ENCODE assay signal across 18 cellular contexts in the genomic region with DNA sequence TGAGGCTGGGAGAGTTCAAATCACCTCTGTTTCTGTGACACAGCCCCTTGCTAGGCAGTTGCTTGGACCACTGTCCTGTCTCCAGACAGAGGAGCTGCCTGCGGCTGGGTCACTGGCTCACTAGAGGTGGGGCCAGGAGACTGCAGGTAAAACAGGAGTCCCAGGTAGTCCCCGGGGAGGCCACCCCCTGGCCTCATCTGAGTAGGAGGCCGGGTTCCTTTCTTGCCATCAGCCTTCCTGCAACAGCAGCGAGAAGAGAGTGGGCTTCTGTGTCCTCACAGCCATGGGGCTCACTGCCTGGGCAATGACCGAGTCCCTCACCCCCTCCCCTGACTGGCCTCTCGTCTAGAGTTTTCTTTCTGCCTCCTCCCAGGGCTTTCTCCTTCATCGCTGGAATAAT.
DNase-seq lines count a peak whose midpoint lies in the region; ATAC-seq and TF ChIP-seq lines count a peak whose summit lies in the region.
"Had no signal": no experiment of that assay in that cellular context is flagged by ENCODE, and none has a peak within 500 bp of the region (broad histone marks: within the 10 kb centered on the region; RNA-seq: fewer than 3 reads in every experiment).

No MANE protein-coding gene starts in this region.

- H3K36me3 ChIP-seq in endodermal cell (ENCODE audit: control insufficient read depth, insufficient read depth, low read length): no peaks in the 10 kb centered on the region
- H3K36me3 ChIP-seq: BE2C had no signal

- H3K9me3 ChIP-seq in endodermal cell (ENCODE audit: control insufficient read depth, low read length): peaks cover 14% of the 10 kb centered on the region
- H3K9me3 ChIP-seq: BE2C, HAP-1 had no signal

- DNase-seq in cardiac septum (ENCODE audit: low spot score): peak; percentile 20
- no peak for DNase-seq in Right ventricle myocardium inferior (ENCODE audit: missing footprints)
- no peak for DNase-seq in endodermal cell
- no peak for DNase-seq in osteocyte (ENCODE audit: extremely low spot score, unreplicated experiment)
- DNase-seq in OCI-M1 (lab: John Stamatoyannopoulos, UW): no peak
- DNase-seq in effector memory CD8-positive, alpha-beta T cell: no peak
- no peak for DNase-seq in activated CD8-positive, alpha-beta T cell treated with anti-CD3 and anti-CD28 coated beads for 36 hours
- DNase-seq: ACHN; BE2C; C1 segment of cervical spinal cord; CD4-positive, CD25-positive, alpha-beta regulatory T cell; CD8-positive, alpha-beta memory T cell; DMS 273 treated with DMSO at 0.1 percent for 48 hours; DMS53; DND-41; EL had no signal

- POLR2A ChIA-PET in activated CD8-positive, alpha-beta T cell treated with anti-CD3 and anti-CD28 coated beads for 36 hours (lab: Charles Lee): no interaction called here

- H3K4me3 ChIP-seq in endodermal cell (ENCODE audit: low read length): no peak overlapping the region
- H3K4me3 ChIP-seq: GM12878, HAP-1 had no signal

- no peaks in the 10 kb centered on the region for H3K27me3 ChIP-seq in endodermal cell (ENCODE audit: control insufficient read depth, insufficient read depth, low read length, poor library complexity, severe bottlenecking)
- H3K27me3 ChIP-seq: BE2C had no signal

- ATAC-seq in Right ventricle myocardium inferior: no peak
- ATAC-seq in effector memory CD8-positive, alpha-beta T cell (replicated peaks): no peak
- ATAC-seq in activated CD8-positive, alpha-beta T cell treated with anti-CD3 and anti-CD28 coated beads for 36 hours: no peak
- ATAC-seq: GM12878 had no signal

- H3K4me3 Mint-ChIP-seq in endodermal cell (no peak overlapping the region), osteocyte (ENCODE audit: unreplicated experiment) (no peak overlapping the region)
- H3K4me3 Mint-ChIP-seq in effector memory CD8-positive, alpha-beta T cell: no peak overlapping the region
- no peak overlapping the region for H3K4me3 Mint-ChIP-seq in activated CD8-positive, alpha-beta T cell treated with anti-CD3 and anti-CD28 coated beads for 36 hours
- H3K4me3 Mint-ChIP-seq: CD4-positive, CD25-positive, alpha-beta regulatory T cell; CD8-positive, alpha-beta memory T cell had no signal

- H3K4me1 Mint-ChIP-seq in endodermal cell (peaks cover 12% of the 10 kb centered on the region), osteocyte (ENCODE audit: unreplicated experiment) (peaks cover 44% of the 10 kb centered on the region)
- no peaks in the 10 kb centered on the region for H3K4me1 Mint-ChIP-seq in effector memory CD8-positive, alpha-beta T cell (ENCODE audit: low read depth in 2 of 2)
- no peaks in the 10 kb centered on the region for H3K4me1 Mint-ChIP-seq in activated CD8-positive, alpha-beta T cell treated with anti-CD3 and anti-CD28 coated beads for 36 hours (ENCODE audit: low read depth)
- H3K4me1 Mint-ChIP-seq: CD4-positive, CD25-positive, alpha-beta regulatory T cell; CD8-positive, alpha-beta memory T cell had no signal

- WGBS in endodermal cell (ENCODE audit: insufficient coverage in 1 of 2, insufficient read length in 1 of 2), 2 experiments: 87 to 93% methylated on average over 4 to 7 of the region's 7 CpGs

- H3K27ac Mint-ChIP-seq in endodermal cell: peak overlapping the region; percentile 33
- H3K27ac Mint-ChIP-seq in osteocyte (ENCODE audit: unreplicated experiment): peak overlapping the region; percentile 54
- no peak overlapping the region for H3K27ac Mint-ChIP-seq in effector memory CD8-positive, alpha-beta T cell
- no peak overlapping the region for H3K27ac Mint-ChIP-seq in activated CD8-positive, alpha-beta T cell treated with anti-CD3 and anti-CD28 coated beads for 36 hours

- H3K9me3 Mint-ChIP-seq in endodermal cell: peaks cover 16% of the 10 kb centered on the region
- H3K9me3 Mint-ChIP-seq in osteocyte (ENCODE audit: unreplicated experiment): peaks cover 5% of the 10 kb centered on the region
- peaks cover 0 to 1% of the 10 kb centered on the region in 2 donors for H3K9me3 Mint-ChIP-seq in effector memory CD8-positive, alpha-beta T cell
- H3K9me3 Mint-ChIP-seq in activated CD8-positive, alpha-beta T cell treated with anti-CD3 and anti-CD28 coated beads for 36 hours: peaks cover 2% of the 10 kb centered on the region

- intact Hi-C loops in cardiac septum (cut with DNase I) (no loop called here), Right ventricle myocardium inferior (cut with DNase I) (no loop called here)
- intact Hi-C loops in activated CD8-positive, alpha-beta T cell treated with anti-CD3 and anti-CD28 coated beads for 36 hours (cut with micrococcal nuclease): no loop called here

- no peaks in the 10 kb centered on the region for H3K4me1 ChIP-seq in endodermal cell (ENCODE audit: control insufficient read depth, insufficient read depth, low read length)
- H3K4me1 ChIP-seq: HAP-1 had no signal

- TF ChIP-seq CTCF in endodermal cell (conservative IDR thresholded peaks at IDR 0.05) (no peak), osteocyte (IDR thresholded peaks at IDR 0.05) (no peak)
- no peak for TF ChIP-seq CTCF in activated CD8-positive, alpha-beta T cell treated with anti-CD3 and anti-CD28 coated beads for 36 hours (IDR thresholded peaks at IDR 0.05)

- H3K9ac ChIP-seq in endodermal cell (ENCODE audit: extremely low read depth, low read length, poor library complexity, severe bottlenecking): no peak overlapping the region

- H3K27ac ChIP-seq in endodermal cell (ENCODE audit: low read depth, low read length): no peak overlapping the region

- H3K27me3 Mint-ChIP-seq in endodermal cell (ENCODE audit: insufficient read depth) (peaks cover 18% of the 10 kb centered on the region), osteocyte (ENCODE audit: unreplicated experiment) (no peaks in the 10 kb centered on the region)
- H3K27me3 Mint-ChIP-seq in effector memory CD8-positive, alpha-beta T cell: no peaks in the 10 kb centered on the region
- no peaks in the 10 kb centered on the region for H3K27me3 Mint-ChIP-seq in activated CD8-positive, alpha-beta T cell treated with anti-CD3 and anti-CD28 coated beads for 36 hours
- H3K27me3 Mint-ChIP-seq: CD4-positive, CD25-positive, alpha-beta regulatory T cell; CD8-positive, alpha-beta memory T cell had no signal

- CTCF ChIA-PET in activated CD8-positive, alpha-beta T cell treated with anti-CD3 and anti-CD28 coated beads for 36 hours (lab: Charles Lee): no interaction called here

- H3K36me3 Mint-ChIP-seq in endodermal cell (ENCODE audit: low read depth) (peaks cover 5% of the 10 kb centered on the region), osteocyte (ENCODE audit: unreplicated experiment) (peaks cover 3% of the 10 kb centered on the region)
- peaks cover 9% of the 10 kb centered on the region for H3K36me3 Mint-ChIP-seq in effector memory CD8-positive, alpha-beta T cell (ENCODE audit: insufficient read depth)
- H3K36me3 Mint-ChIP-seq in activated CD8-positive, alpha-beta T cell treated with anti-CD3 and anti-CD28 coated beads for 36 hours (ENCODE audit: low read depth): no peaks in the 10 kb centered on the region

Comparison
In these comparisons a context has a peak if more than half of its experiments do, and no peak if none do; other contexts are left out.
1. H3K27ac Mint-ChIP-seq: peak in endodermal cell (single experiment) and osteocyte (single experiment); none in effector memory CD8-positive, alpha-beta T cell (0 of 2) and activated CD8-positive, alpha-beta T cell treated with anti-CD3 and anti-CD28 coated beads for 36 hours (single experiment).